Comparison of ENCODE assay signal across 19 cellular contexts in the genomic region with DNA sequence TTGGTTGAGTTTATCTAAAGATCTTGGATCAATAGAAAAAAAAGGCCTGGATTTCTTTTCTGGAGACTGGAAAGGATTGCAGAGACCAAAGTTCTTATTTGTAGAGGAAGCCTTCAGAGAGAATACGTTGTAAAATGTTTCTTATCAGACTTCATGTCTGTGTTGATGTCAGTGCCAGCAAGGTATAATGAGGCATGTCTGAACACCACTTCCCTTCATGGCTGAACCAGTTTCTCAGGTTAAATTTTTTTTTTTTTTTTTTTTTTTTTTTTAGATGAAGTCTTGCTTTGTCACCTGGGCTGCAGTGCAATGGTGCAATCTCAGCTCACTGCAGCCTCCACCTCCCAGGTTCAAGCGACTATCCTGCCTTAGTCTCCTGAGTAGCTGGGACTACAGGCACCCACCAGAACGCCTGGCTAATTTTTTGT. TPM values are rescaled to one million over a fixed set of nuclear protein-coding genes. Genes with fewer than 3 reads are reported as not detected.
A peak's percentile ranks its signal among the peaks of the same experiment; 100 is the strongest.
DNase-seq lines count a peak whose midpoint lies in the region; ATAC-seq, FAIRE-seq and TF ChIP-seq lines count a peak whose summit lies in the region.
"Had no signal": no experiment of that assay in that cellular context is flagged by ENCODE, and none has a peak within 500 bp of the region (broad histone marks: within the 10 kb centered on the region; RNA-seq: fewer than 3 reads in every experiment).

No MANE protein-coding gene starts in this region.

- H3K27ac Mint-ChIP-seq in activated naive CD4-positive, alpha-beta T cell treated with anti-CD3 and anti-CD28 coated beads, Interleukin-2, amount 10 ng/mL, durations not matched to agents 7 days and 5 days = no peak overlapping the region

- no peaks in the 10 kb centered on the region for H3K27me3 Mint-ChIP-seq in activated naive CD4-positive, alpha-beta T cell treated with anti-CD3 and anti-CD28 coated beads, Interleukin-2, amount 10 ng/mL, durations not matched to agents 7 days and 5 days

- H3K4me2 ChIP-seq in HepG2 (ENCODE audit: low read depth, low read length) = peak overlapping the region; percentile 43; the same call in 1 of the 2 replicates

- POLR2A ChIA-PET in HepG2 (lab: Yijun Ruan, JAX) = interaction anchor here (0.7 kb wide), 1 partner anchor 17 kb away, joined by 3 read pairs; no protein-coding TSS in a partner anchor

- no peaks in the 10 kb centered on the region for H3K36me3 Mint-ChIP-seq in activated naive CD4-positive, alpha-beta T cell treated with anti-CD3 and anti-CD28 coated beads, Interleukin-2, amount 10 ng/mL, durations not matched to agents 7 days and 5 days

- H3K4me1 Mint-ChIP-seq in activated naive CD4-positive, alpha-beta T cell treated with anti-CD3 and anti-CD28 coated beads, Interleukin-2, amount 10 ng/mL, durations not matched to agents 7 days and 5 days = peaks cover 10% of the 10 kb centered on the region

- H3K9ac ChIP-seq in HepG2 (ENCODE audit: insufficient read depth, low read depth, low read length) (no peak overlapping the region), colonic mucosa (ENCODE audit: low read depth in 2 of 2, low read length in 2 of 2) (no peak overlapping the region)
- H3K9ac ChIP-seq: GM23248 had no signal

- no peak for FAIRE-seq in HepG2 (lab: Jason Lieb, UNC)
- FAIRE-seq: A204.1, HTR-8/SVneo had no signal

- H3K79me2 ChIP-seq in HepG2 (ENCODE audit: insufficient read depth, low read length) = no peaks in the 10 kb centered on the region

- H3K27ac ChIP-seq in HepG2 (ENCODE audit: extremely low read length, insufficient read depth, low read length) = no peak overlapping the region
- H3K27ac ChIP-seq in right lobe of liver = no peak overlapping the region
- H3K27ac ChIP-seq in colonic mucosa = peak overlapping the region; percentile 57
- no peak overlapping the region for H3K27ac ChIP-seq in testis
- H3K27ac ChIP-seq: GM23248 had no signal

- no peak overlapping the region for H2AFZ ChIP-seq in HepG2 (ENCODE audit: low read length)
- H2AFZ ChIP-seq: GM23248 had no signal

- in situ Hi-C loops in HepG2 (cut with HindIII; ENCODE audit: extremely low pct_ligation_motif_present, low pct_unique_long_range_greater_than_20kb) = no loop called here

- H3K4me3 ChIP-seq in HepG2 (replicated peaks in 1 of 3; ENCODE audit: insufficient read depth in 1 of 3, low read depth in 2 of 3, low read length in 3 of 3) (no peak overlapping the region; a peak in 1 of 6 replicates), right lobe of liver (no peak overlapping the region), colonic mucosa (no peak overlapping the region), mucosa of descending colon (no peak overlapping the region), testis (no peak overlapping the region)
- H3K4me3 ChIP-seq: GM23248, K562 had no signal

- H3K9me3 Mint-ChIP-seq in activated naive CD4-positive, alpha-beta T cell treated with anti-CD3 and anti-CD28 coated beads, Interleukin-2, amount 10 ng/mL, durations not matched to agents 7 days and 5 days = no peaks in the 10 kb centered on the region

- H4K20me1 ChIP-seq in HepG2 (ENCODE audit: insufficient read depth, low read length) = no peaks in the 10 kb centered on the region

- DNase-seq in HepG2 (ENCODE audit: low spot score) (peak; percentile 19), right lobe of liver (no peak), colonic mucosa (peak; percentile 40), mucosa of descending colon (peak in 2 of 3 donors; percentile 50 to 52), retina (no peak), Right ventricle myocardium inferior (ENCODE audit: missing footprints) (no peak), testis (no peak)
- no peak for DNase-seq in activated naive CD4-positive, alpha-beta T cell treated with anti-CD3 and anti-CD28 coated beads, Interleukin-2, amount 10 ng/mL, durations not matched to agents 7 days and 5 days
- DNase-seq: C1 segment of cervical spinal cord; GM23248; NCI-H1048; NCI-H146; NCI-H345; NCI-H526 treated with DMSO at 0.1 percent for 48 hours; NK-92 treated with Interleukin-12 subunit alpha and Interleukin-12 subunit beta, amount 100 ng/mL, for 24 hours; Right ventricle myocardium superior had no signal

- CTCF ChIA-PET in HepG2 (lab: Yijun Ruan, JAX; ENCODE audit: low intra/inter-chr PET ratio, low total read pairs) = no interaction called here
- CTCF ChIA-PET in activated naive CD4-positive, alpha-beta T cell treated with anti-CD3 and anti-CD28 coated beads, Interleukin-2, amount 10 ng/mL, durations not matched to agents 7 days and 5 days (lab: Charles Lee) = no interaction called here

- H3K27me3 ChIP-seq in HepG2 (ENCODE audit: control insufficient read depth in 1 of 2, insufficient read depth in 2 of 2, low read length in 2 of 2) = no peaks in the 10 kb centered on the region
- no peaks in the 10 kb centered on the region for H3K27me3 ChIP-seq in right lobe of liver
- no peaks in the 10 kb centered on the region for H3K27me3 ChIP-seq in colonic mucosa
- H3K27me3 ChIP-seq in testis = no peaks in the 10 kb centered on the region

- ATAC-seq in HepG2 (no peak; the same call in 2 of the 3 replicates), right lobe of liver (no peak), mucosa of descending colon (peak; percentile 98), Right ventricle myocardium inferior (no peak)
- ATAC-seq: K562 had no signal

- H3K4me1 ChIP-seq in HepG2 (ENCODE audit: insufficient read depth, low read length) = peaks cover 30% of the 10 kb centered on the region
- no peaks in the 10 kb centered on the region for H3K4me1 ChIP-seq in right lobe of liver
- no peaks in the 10 kb centered on the region for H3K4me1 ChIP-seq in colonic mucosa
- H3K4me1 ChIP-seq in mucosa of descending colon (ENCODE audit: low read depth) = peaks cover 2% of the 10 kb centered on the region
- no peaks in the 10 kb centered on the region for H3K4me1 ChIP-seq in testis

- TF ChIP-seq CTCF in HepG2 (CRISPR knock-in tag; IDR thresholded peaks at IDR 0.05) (no peak), right lobe of liver (IDR thresholded peaks at IDR 0.05) (no peak), colonic mucosa (IDR thresholded peaks at IDR 0.05) (no peak), mucosa of descending colon (IDR thresholded peaks at IDR 0.05) (no peak), testis (IDR thresholded peaks at IDR 0.05) (no peak)

- H3K9me3 ChIP-seq in HepG2 (ENCODE audit: low read length) (no peaks in the 10 kb centered on the region), right lobe of liver (no peaks in the 10 kb centered on the region), colonic mucosa (no peaks in the 10 kb centered on the region), mucosa of descending colon (no peaks in the 10 kb centered on the region), testis (no peaks in the 10 kb centered on the region)

- TF ChIP-seq EP300 in HepG2 (IDR thresholded peaks at IDR 0.05; ENCODE audit: low read depth in 2 of 2, low read length in 2 of 2) (no peak), HepG2 (CRISPR knock-in tag; IDR thresholded peaks at IDR 0.05; ENCODE audit: borderline replicate concordance) (no peak)

- H3K36me3 ChIP-seq in HepG2 (replicated peaks in 1 of 2; ENCODE audit: control insufficient read depth in 1 of 2, insufficient read depth in 2 of 2, low read length in 2 of 2) (no peaks in the 10 kb centered on the region), right lobe of liver (no peaks in the 10 kb centered on the region), colonic mucosa (no peaks in the 10 kb centered on the region), mucosa of descending colon (ENCODE audit: low read depth) (no peaks in the 10 kb centered on the region), testis (ENCODE audit: low read depth, missing control alignments) (no peaks in the 10 kb centered on the region)

- BruUV-seq in HepG2 (replicated peaks; lab: Mats Ljungman, UMichigan) = no TSS peak

- intact Hi-C loops in HepG2 (cut with micrococcal nuclease; ENCODE audit: unreplicated experiment) (no loop called here), right lobe of liver (cut with DNase I) (loop anchor here in 1 of 2 donors (10.0 kb wide), 1 partner anchor 140 kb away; no protein-coding TSS in a partner anchor), colonic mucosa (cut with DNase I) (no loop called here), mucosa of descending colon (cut with DNase I, micrococcal nuclease) (no loop called here), Right ventricle myocardium inferior (cut with DNase I) (no loop called here), testis (cut with DNase I; ENCODE audit: low total_unique reads) (no loop called here)

- no peak overlapping the region for H3K4me3 Mint-ChIP-seq in activated naive CD4-positive, alpha-beta T cell treated with anti-CD3 and anti-CD28 coated beads, Interleukin-2, amount 10 ng/mL, durations not matched to agents 7 days and 5 days

- TF ChIP-seq RAD21 in HepG2 (CRISPR knock-in tag; IDR thresholded peaks at IDR 0.05) = no peak

- TF ChIP-seq POLR2A in HepG2 (IDR thresholded peaks at IDR 0.05; ENCODE audit: insufficient read depth in 1 of 2, low read depth in 2 of 2, low read length in 2 of 2) (no peak), right lobe of liver (IDR thresholded peaks at IDR 0.05) (no peak), testis (IDR thresholded peaks at IDR 0.05) (no peak)

- 5% methylated on average over 3 of the region's 3 CpGs for WGBS in HepG2 (ENCODE audit: low lambda C conversion rate)
- 26% methylated on average over 1 of the region's 3 CpGs for WGBS in right lobe of liver (ENCODE audit: insufficient coverage, low coverage, low lambda C conversion rate, missing lambda C conversion rate)
- WGBS in testis, 2 donors = 85 to 95% methylated on average over 3 of the region's 3 CpGs

RNA-seq across cellular contexts. Expression of a gene that starts 17.8 kb away (rescaled TPM):
- total RNA-seq in HepG2 (2016; rRNA removed; fragmentation: Illumina TruSeq; extraction: Trizol) (0.98 and 1.4 TPM in 2 replicates), right lobe of liver (1 to 10 TPM; 1.2 to 2.5 (median 1.7) TPM), colonic mucosa (10 to 100 TPM; 13.7 to 13.9 TPM), mucosa of descending colon (10 to 100 TPM; 11.8 to 17.8 (median 15.4) TPM), Right ventricle myocardium inferior (4.6 TPM), testis (1 to 10 TPM; 2.5 to 8.7 TPM)
- 0.09 and 1.2 TPM in 2 replicates for total RNA-seq in HepG2 (2016; cell fraction: cytosol; rRNA removed; fragmentation: Illumina TruSeq; extraction: Trizol; ENCODE audit: low read depth)
- total RNA-seq in HepG2 (2016; cell fraction: insoluble cytoplasmic fraction; rRNA removed; fragmentation: Illumina TruSeq; extraction: Trizol) = 0.89 and 1.7 TPM in 2 replicates
- total RNA-seq in HepG2 (2016; cell fraction: membrane; rRNA removed; fragmentation: Illumina TruSeq; extraction: Trizol) = 0.69 and 1.3 TPM in 2 replicates
- total RNA-seq in HepG2 (2016; cell fraction: nucleus; rRNA removed; fragmentation: Illumina TruSeq; extraction: Trizol) = 0.78 and 1.6 TPM in 2 replicates
- polyA plus RNA-seq in HepG2 (2011; rRNA removed) (0.59 and 0.61 TPM in 2 replicates), testis (ENCODE audit: insufficient read depth, low read depth, low replicate concordance) (5.6 TPM)
- 0.31 and 0.60 TPM in 2 replicates for polyA plus RNA-seq in HepG2 (2011; cell fraction: cytosol; rRNA removed)
- polyA plus RNA-seq in HepG2 (2011; cell fraction: nucleus; rRNA removed) = 0.40 and 0.78 TPM in 2 replicates
- 0.52 and 0.92 TPM in 2 replicates for polyA plus RNA-seq in HepG2 (2012)
- 1.0 and 1.1 TPM in 2 replicates for polyA plus RNA-seq in HepG2 (2016; cell fraction: cytosol; fragmentation: Illumina TruSeq; extraction: Trizol; ENCODE audit: low read depth)
- polyA plus RNA-seq in HepG2 (2016; cell fraction: insoluble cytoplasmic fraction; fragmentation: Illumina TruSeq; extraction: Trizol; ENCODE audit: low read depth) = 0.79 and 1.3 TPM in 2 replicates
- polyA plus RNA-seq in HepG2 (2016; cell fraction: membrane; fragmentation: Illumina TruSeq; extraction: Trizol; ENCODE audit: low read depth) = 0.52 and 0.56 TPM in 2 replicates
- polyA plus RNA-seq in HepG2 (2016; cell fraction: nucleus; fragmentation: Illumina TruSeq; extraction: Trizol; ENCODE audit: insufficient read depth, low read depth) = 1.7 and 3.0 TPM in 2 replicates
- 0.54 and 2.1 TPM in 2 replicates for polyA minus RNA-seq in HepG2 (2011; rRNA and poly(A)+ RNA removed; ENCODE audit: low replicate concordance)
- 0.18 and 0.59 TPM in 2 replicates for polyA minus RNA-seq in HepG2 (2011; cell fraction: cytosol; rRNA and poly(A)+ RNA removed)
- polyA minus RNA-seq in HepG2 (2011; cell fraction: nucleus; rRNA and poly(A)+ RNA removed) = 1.9 and 5.0 TPM in 2 replicates

RNA-seq across cellular contexts. Expression of a gene that starts 53.7 kb away (rescaled TPM):
- total RNA-seq in HepG2 (2016; rRNA removed; fragmentation: Illumina TruSeq; extraction: Trizol) (25.9 and 37.9 TPM in 2 replicates), right lobe of liver (10 to 100 TPM; 12.2 to 43.7 (median 26.3) TPM), colonic mucosa (100 to 1,000 TPM; 210 to 243 TPM), mucosa of descending colon (100 to 1,000 TPM; 186 to 242 (median 206) TPM), Right ventricle myocardium inferior (47.6 TPM), testis (100 to 1,000 TPM in 1 of 2 donors, 10 to 100 TPM in 1; 86.9 to 102 TPM)
- 7.0 and 10.3 TPM in 2 replicates for total RNA-seq in HepG2 (2016; cell fraction: cytosol; rRNA removed; fragmentation: Illumina TruSeq; extraction: Trizol; ENCODE audit: low read depth)
- 24.2 and 39.8 TPM in 2 replicates for total RNA-seq in HepG2 (2016; cell fraction: insoluble cytoplasmic fraction; rRNA removed; fragmentation: Illumina TruSeq; extraction: Trizol)
- total RNA-seq in HepG2 (2016; cell fraction: membrane; rRNA removed; fragmentation: Illumina TruSeq; extraction: Trizol) = 4.9 and 6.0 TPM in 2 replicates
- total RNA-seq in HepG2 (2016; cell fraction: nucleus; rRNA removed; fragmentation: Illumina TruSeq; extraction: Trizol) = 45.8 and 61.3 TPM in 2 replicates
- polyA plus RNA-seq in HepG2 (2011; rRNA removed) (22.5 and 29.5 TPM in 2 replicates), testis (ENCODE audit: insufficient read depth, low read depth, low replicate concordance) (44.4 TPM)
- polyA plus RNA-seq in HepG2 (2011; cell fraction: cytosol; rRNA removed) = 6.9 and 8.8 TPM in 2 replicates
- 43.0 and 44.1 TPM in 2 replicates for polyA plus RNA-seq in HepG2 (2011; cell fraction: nucleus; rRNA removed)
- polyA plus RNA-seq in HepG2 (2012) = 19.9 and 21.7 TPM in 2 replicates
- polyA plus RNA-seq in HepG2 (2016; cell fraction: cytosol; fragmentation: Illumina TruSeq; extraction: Trizol; ENCODE audit: low read depth) = 0.76 and 1.4 TPM in 2 replicates
- polyA plus RNA-seq in HepG2 (2016; cell fraction: insoluble cytoplasmic fraction; fragmentation: Illumina TruSeq; extraction: Trizol; ENCODE audit: low read depth) = 26.8 and 29.0 TPM in 2 replicates
- 2.5 and 4.1 TPM in 2 replicates for polyA plus RNA-seq in HepG2 (2016; cell fraction: membrane; fragmentation: Illumina TruSeq; extraction: Trizol; ENCODE audit: low read depth)
- 58.6 and 63.1 TPM in 2 replicates for polyA plus RNA-seq in HepG2 (2016; cell fraction: nucleus; fragmentation: Illumina TruSeq; extraction: Trizol; ENCODE audit: insufficient read depth, low read depth)
- 43.9 and 274 TPM in 2 replicates for polyA minus RNA-seq in HepG2 (2011; rRNA and poly(A)+ RNA removed; ENCODE audit: low replicate concordance)
- polyA minus RNA-seq in HepG2 (2011; cell fraction: cytosol; rRNA and poly(A)+ RNA removed) = 20.6 and 26.9 TPM in 2 replicates
- 216 and 230 TPM in 2 replicates for polyA minus RNA-seq in HepG2 (2011; cell fraction: nucleus; rRNA and poly(A)+ RNA removed)

Comparison
In these comparisons a context has a peak if more than half of its experiments do, and no peak if none do; other contexts are left out.
1. DNase-seq: peak in HepG2 (single experiment), colonic mucosa (single experiment) and mucosa of descending colon (2 of 3); none in right lobe of liver (0 of 3), retina (single experiment), Right ventricle myocardium inferior (single experiment), testis (single experiment) and activated naive CD4-positive, alpha-beta T cell treated with anti-CD3 and anti-CD28 coated beads, Interleukin-2, amount 10 ng/mL, durations not matched to agents 7 days and 5 days (single experiment).